ENCODE assay signal across 8 cellular contexts in genomic region chr19:33430674-33431277, GRCh38. TPM values are rescaled to one million over a fixed set of nuclear protein-coding genes. Genes with fewer than 3 reads are reported as not detected.
DNase-seq lines count a peak whose midpoint lies in the region; ATAC-seq and TF ChIP-seq lines count a peak whose summit lies in the region.

No MANE protein-coding gene starts in this region.

- H3K27ac ChIP-seq in KOPT-K1 (ENCODE audit: low read depth, low read length, poor library complexity, severe bottlenecking) (peak overlapping the region; percentile 24), thoracic aorta (no peak overlapping the region)

- no peaks in the 10 kb centered on the region for H3K4me1 ChIP-seq in thoracic aorta (ENCODE audit: control insufficient read depth in 1 of 2, low read depth in 2 of 2)

- TF ChIP-seq CTCF in fibroblast of mammary gland (conservative IDR thresholded peaks at IDR 0.05; ENCODE audit: control insufficient read depth, insufficient read depth, low read depth, low read length) (peak; percentile 74), thoracic aorta (IDR thresholded peaks at IDR 0.05) (peak; percentile 60)

- no peaks in the 10 kb centered on the region for H3K27me3 ChIP-seq in thoracic aorta (replicated peaks; ENCODE audit: insufficient read depth)

- no peak for ATAC-seq in thoracic aorta (ENCODE audit: insufficient number of reproducible peaks, low FRiP score, low read depth)
- ATAC-seq in GM19395 (IDR thresholded peaks at IDR 0.05; ENCODE audit: unreplicated experiment), result no peak

- H3K9me3 ChIP-seq in KOPT-K1 (ENCODE audit: insufficient read depth, low read length, poor library complexity, severe bottlenecking) (no peaks in the 10 kb centered on the region), thoracic aorta (no peaks in the 10 kb centered on the region)

- H3K4me3 ChIP-seq in fibroblast of mammary gland (ENCODE audit: control insufficient read depth, low read depth, low read length) (no peak overlapping the region), thoracic aorta (no peak overlapping the region)

- DNase-seq in EH (ENCODE audit: low read depth) (peak; percentile 70), activated T-helper 1 cell treated with Interleukin-2 at 50 U/mL for 16 hours (ENCODE audit: low read depth) (peak; percentile 21), fibroblast of mammary gland (ENCODE audit: low read depth) (peak; percentile 63), non-pigmented ciliary epithelial cell (ENCODE audit: low read depth) (peak; percentile 19), thoracic aorta (ENCODE audit: low spot score) (no peak)

- H3K36me3 ChIP-seq in KOPT-K1 (ENCODE audit: insufficient read depth, low read length), result no peaks in the 10 kb centered on the region
- H3K36me3 ChIP-seq in thoracic aorta, result no peaks in the 10 kb centered on the region

TF ChIP-seq in PFSK-1, 5 proteins besides CTCF, POLR2A, EP300 and RAD21:
- no peak for TF ChIP-seq TAF1 (IDR thresholded peaks at IDR 0.05; ENCODE audit: borderline replicate concordance, insufficient read depth, low read length)
- TF ChIP-seq FOXP2 (optimal IDR thresholded peaks at IDR 0.05; ENCODE audit: borderline replicate concordance, extremely low read depth, extremely low read length, insufficient read depth), result peak; percentile 64
- no peak for TF ChIP-seq SIN3A (IDR thresholded peaks at IDR 0.05; ENCODE audit: borderline replicate concordance, insufficient read depth, low read length)

RNA-seq across cellular contexts. Expression of gene CEBPG, which starts 57.3 kb away (rescaled TPM):
- 32.8 TPM for polyA plus RNA-seq in PFSK-1 (2012; ENCODE audit: insufficient read length, low read depth)
- 10 to 100 TPM; 19.9 to 32.6 TPM for total RNA-seq in thoracic aorta
